8 cellular contexts compared by ENCODE assay signal in genomic region chr16:12803203-12804093, GRCh38. TPM values are rescaled to one million over a fixed set of nuclear protein-coding genes. Genes with fewer than 3 reads are reported as not detected.
A peak's percentile ranks its signal among the peaks of the same experiment; 100 is the strongest.
DNase-seq lines count a peak whose midpoint lies in the region; ATAC-seq and TF ChIP-seq lines count a peak whose summit lies in the region.

TSS of gene CPPED1 (minus strand) at chr16:12803887. CDS start at chr16:12803776, 111 bp downstream.

- ATAC-seq in GM18909 (IDR thresholded peaks at IDR 0.05; ENCODE audit: poor library complexity, unreplicated experiment) (peak; percentile 87), HG03159 (IDR thresholded peaks at IDR 0.05; ENCODE audit: unreplicated experiment) (peak; percentile 88)

- peak within 1 kb of the TSS; percentile 96 for H3K27ac Mint-ChIP-seq in chondrocyte (ENCODE audit: unreplicated experiment)

- peak within 1 kb of the TSS; percentile 80 for H3K4me3 Mint-ChIP-seq in chondrocyte (ENCODE audit: unreplicated experiment)

- peaks cover 50% of the 10 kb centered on the region for H3K4me1 Mint-ChIP-seq in chondrocyte (ENCODE audit: low read depth)

- no peaks in the 10 kb centered on the region for H3K36me3 Mint-ChIP-seq in chondrocyte (ENCODE audit: low read depth)

- peak; percentile 55 for DNase-seq in AG04450 (ENCODE audit: low read depth, low spot score)
- DNase-seq in NCI-H446 (lab: John Stamatoyannopoulos, UW) = peak; percentile 64 to 94
- DNase-seq in activated CD4-positive, alpha-beta T cell treated with anti-CD3 and anti-CD28 coated beads for 24 hours (ENCODE audit: low read depth in 2 of 2) = peak; percentile 84 to 85
- DNase-seq in chondrocyte (ENCODE audit: low spot score) = peak; percentile 97
- DNase-seq in kidney glomerular epithelial cell (lab: John Stamatoyannopoulos, UW) = peak; percentile 77
- peak; percentile 93 for DNase-seq in stimulated activated CD4-positive, alpha-beta T cell treated with anti-CD3 and anti-CD28 coated beads, Interleukin-15, amount 100 ng/mL, for 24 hours

- no peaks in the 10 kb centered on the region for H3K27me3 Mint-ChIP-seq in chondrocyte (ENCODE audit: low read depth)

- TF ChIP-seq CTCF in AG04450 (IDR thresholded peaks at IDR 0.05; ENCODE audit: low read depth, low read length) (no peak), chondrocyte (IDR thresholded peaks at IDR 0.05) (no peak)

- H3K4me3 ChIP-seq in AG04450 (ENCODE audit: low read depth, low read length) = peak within 1 kb of the TSS; percentile 69

- POLR2A ChIA-PET in AG04450 (lab: Yijun Ruan, JAX) = interaction anchor here (0.6 kb wide), 1 partner anchor 279 kb away, joined by 3 read pairs; no protein-coding TSS in a partner anchor

- H3K9me3 ChIP-seq in AG04450 (ENCODE audit: control insufficient read depth, insufficient read depth, low read length) = peaks cover 9% of the 10 kb centered on the region

- no peaks in the 10 kb centered on the region for H3K9me3 Mint-ChIP-seq in chondrocyte (ENCODE audit: low read depth)

- CTCF ChIA-PET in AG04450 (lab: Charles Lee) = interaction anchor here (0.7 kb wide), 2 partner anchors 396 to 708 kb away, joined by 3 read pairs; no protein-coding TSS in a partner anchor

- H3K27me3 ChIP-seq in AG04450 (ENCODE audit: control insufficient read depth, insufficient read depth, low read length) = no peaks in the 10 kb centered on the region

- H3K27ac ChIP-seq in AG04450 (ENCODE audit: low read depth, low read length) = no peak within 1 kb of the TSS

RNA-seq across cellular contexts. Expression of gene CPPED1, which starts in this region (rescaled TPM):
- 6.3 and 7.7 TPM in 2 replicates for polyA plus RNA-seq in AG04450 (2011; rRNA removed)
- polyA minus RNA-seq in AG04450 (2011; rRNA and poly(A)+ RNA removed) = 7.3 and 9.3 TPM in 2 replicates
- total RNA-seq in chondrocyte = 15.3 to 18.6 TPM (median 18.1 TPM) in 3 replicates
